In the genomic region with DNA sequence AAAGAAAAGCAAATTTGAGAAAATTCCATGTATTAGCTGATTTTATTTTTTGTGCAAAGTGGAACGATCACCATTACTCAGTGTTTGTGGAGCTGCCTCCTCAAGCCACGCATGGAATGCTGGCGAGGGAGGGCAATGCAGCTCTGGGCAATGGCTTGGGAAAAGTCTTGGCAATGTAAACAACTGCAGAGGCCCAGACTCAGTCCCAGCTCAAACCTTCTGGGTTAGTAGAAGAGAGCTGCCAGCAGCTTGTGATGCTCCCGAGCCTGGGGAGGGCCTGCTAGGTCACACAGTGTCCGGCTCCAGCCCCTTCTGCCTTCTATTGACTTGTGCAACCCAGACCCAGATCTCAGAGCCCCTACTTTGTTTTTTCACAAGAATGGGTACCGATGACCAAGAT, we compare ENCODE assay signal across 20 cellular contexts. TPM values are rescaled to one million over a fixed set of nuclear protein-coding genes. Genes with fewer than 3 reads are reported as not detected.
A peak's percentile ranks its signal among the peaks of the same experiment; 100 is the strongest.
DNase-seq lines count a peak whose midpoint lies in the region; ATAC-seq and TF ChIP-seq lines count a peak whose summit lies in the region.
"Had no signal": no experiment of that assay in that cellular context is flagged by ENCODE, and none has a peak within 500 bp of the region (broad histone marks: within the 10 kb centered on the region; RNA-seq: fewer than 3 reads in every experiment).

No MANE protein-coding gene starts in this region.

- H3K4me3 Mint-ChIP-seq in type B pancreatic cell: no peak overlapping the region
- H3K4me3 Mint-ChIP-seq: activated B cell treated with CpG ODN at 0.5 μM for 24 hours; activated CD8-positive, alpha-beta T cell treated with anti-CD3 and anti-CD28 coated beads, Interleukin-2, amount 10 ng/mL, durations not matched to agents 7 days and 5 days; activated T-cell treated with anti-CD3 and anti-CD28 coated beads, Interleukin-2, amount 50 U/mL, for 72 hours; CD4-positive, alpha-beta T cell; naive thymus-derived CD4-positive, alpha-beta T cell; T-helper 1 cell treated with Interleukin-12 subunit alpha and Interleukin-12 subunit beta and Interleukin-4 antibody, amounts not matched to agents 30 μg/mL and 1 μg/mL, for 36 hours had no signal

- H3K27ac Mint-ChIP-seq in type B pancreatic cell: no peak overlapping the region
- H3K27ac Mint-ChIP-seq: activated B cell treated with CpG ODN at 0.5 μM for 24 hours; activated CD8-positive, alpha-beta T cell treated with anti-CD3 and anti-CD28 coated beads, Interleukin-2, amount 10 ng/mL, durations not matched to agents 7 days and 5 days; activated T-cell treated with anti-CD3 and anti-CD28 coated beads, Interleukin-2, amount 50 U/mL, for 72 hours; CD4-positive, alpha-beta T cell; naive thymus-derived CD4-positive, alpha-beta T cell; T-helper 1 cell treated with Interleukin-12 subunit alpha and Interleukin-12 subunit beta and Interleukin-4 antibody, amounts not matched to agents 30 μg/mL and 1 μg/mL, for 36 hours had no signal

- no peaks in the 10 kb centered on the region for H3K36me3 Mint-ChIP-seq in type B pancreatic cell

- peaks cover 3% of the 10 kb centered on the region for H3K4me1 Mint-ChIP-seq in type B pancreatic cell (ENCODE audit: unreplicated experiment)

- no peak for ATAC-seq in left lobe of liver
- ATAC-seq in HG02840 (IDR thresholded peaks at IDR 0.05; ENCODE audit: low FRiP score, unreplicated experiment): no peak
- ATAC-seq: activated CD8-positive, alpha-beta T cell treated with anti-CD3 and anti-CD28 coated beads, Interleukin-2, amount 10 ng/mL, durations not matched to agents 7 days and 5 days; activated T-cell treated with anti-CD3 and anti-CD28 coated beads, Interleukin-2, amount 50 U/mL, for 72 hours; gastrocnemius medialis; lower lobe of right lung; naive thymus-derived CD4-positive, alpha-beta T cell had no signal

- H3K27me3 Mint-ChIP-seq in type B pancreatic cell: peaks cover 84% of the 10 kb centered on the region

- TF ChIP-seq CTCF in type B pancreatic cell (conservative IDR thresholded peaks at IDR 0.05): no peak

- no peaks in the 10 kb centered on the region for H3K9me3 Mint-ChIP-seq in type B pancreatic cell
- H3K9me3 Mint-ChIP-seq: activated B cell treated with CpG ODN at 0.5 μM for 24 hours; CD4-positive, alpha-beta T cell had no signal

- peak; percentile 19 for DNase-seq in DMS 273 (lab: John Stamatoyannopoulos, UW; ENCODE audit: unreplicated experiment)
- no peak for DNase-seq in DMS 273 treated with DMSO at 0.1 percent for 48 hours (lab: John Stamatoyannopoulos, UW)
- peak; percentile 90 for DNase-seq in cerebellar cortex (ENCODE audit: low spot score)
- peak; percentile 33 for DNase-seq in left lobe of liver (ENCODE audit: low spot score)
- DNase-seq in type B pancreatic cell (ENCODE audit: extremely low spot score, unreplicated experiment): peak; percentile 40
- DNase-seq in NCI-H526 treated with DMSO at 0.1 percent for 48 hours (lab: John Stamatoyannopoulos, UW): no peak
- DNase-seq in hippocampal formation (lab: John Stamatoyannopoulos, UW): no peak
- DNase-seq: activated B cell treated with CpG ODN at 0.5 μM for 24 hours; activated CD8-positive, alpha-beta T cell treated with anti-CD3 and anti-CD28 coated beads, Interleukin-2, amount 10 ng/mL, durations not matched to agents 7 days and 5 days; activated T-cell treated with anti-CD3 and anti-CD28 coated beads, Interleukin-2, amount 50 U/mL, for 72 hours; CD4-positive, alpha-beta T cell; lower lobe of right lung; naive thymus-derived CD4-positive, alpha-beta T cell; NCI-H524; SHP77 treated with DMSO at 0.1 percent for 48 hours; spleen; trophoblast cell had no signal

RNA-seq across cellular contexts. Expression of gene EPHB1, which starts 4.3 kb away (rescaled TPM):
- total RNA-seq in left lobe of liver (8.1 TPM), type B pancreatic cell (ENCODE audit: low replicate concordance) (1.8 and 9.1 TPM in 2 replicates)

Comparison
In these comparisons a context has a peak if more than half of its experiments do, and no peak if none do; other contexts are left out.
1. DNase-seq: peak in DMS 273 (single experiment), cerebellar cortex (single experiment), left lobe of liver (single experiment) and type B pancreatic cell (single experiment); none in DMS 273 treated with DMSO at 0.1 percent for 48 hours (single experiment), NCI-H526 treated with DMSO at 0.1 percent for 48 hours (single experiment) and hippocampal formation (0 of 2).